In the genomic region with DNA sequence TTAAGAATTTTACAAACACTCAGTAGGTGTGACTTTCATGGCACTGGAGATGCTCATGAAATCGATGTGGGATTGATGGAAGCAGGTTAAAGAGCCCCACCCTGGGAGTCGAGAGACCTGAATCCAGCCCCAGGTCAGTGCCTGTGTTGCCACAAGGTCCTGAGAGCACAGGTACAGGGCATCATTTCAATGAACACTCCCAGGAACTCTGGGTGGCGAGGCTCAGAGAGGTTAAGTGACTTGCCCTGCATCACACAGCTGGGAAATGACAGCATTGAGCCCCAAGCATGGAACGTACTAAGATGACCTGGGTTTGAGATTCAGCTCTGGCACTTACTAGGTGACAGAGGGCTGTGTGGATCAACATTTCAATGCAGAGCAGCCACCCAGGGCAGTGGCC, we compare ENCODE assay signal across 9 cellular contexts.
"Had no signal": no experiment of that assay in that cellular context is flagged by ENCODE, and none has a peak within 500 bp of the region (broad histone marks: within the 10 kb centered on the region; RNA-seq: fewer than 3 reads in every experiment).

No MANE protein-coding gene starts in this region.

- H3K4me3 ChIP-seq: GM23248, GM23338, HAP-1 had no signal

- H3K4me3 Mint-ChIP-seq: GM23338, HFFc6 had no signal

- H3K27ac ChIP-seq: GM23248 had no signal

- H3K9me3 ChIP-seq: HAP-1 had no signal

- H2AFZ ChIP-seq: GM23248 had no signal

- H3K36me3 ChIP-seq: HAP-1 had no signal

- H3K9ac ChIP-seq: GM23248 had no signal

- H3K4me1 ChIP-seq: HAP-1 had no signal

- DNase-seq: GM23248, GOT3, HCEC 1CT, HFFc6 had no signal

- H3K27ac Mint-ChIP-seq: GM23338, H9, HFFc6 had no signal

- FAIRE-seq: H1, H54 had no signal

- H3K4me2 ChIP-seq: GM23338 had no signal
